In the genomic region with DNA sequence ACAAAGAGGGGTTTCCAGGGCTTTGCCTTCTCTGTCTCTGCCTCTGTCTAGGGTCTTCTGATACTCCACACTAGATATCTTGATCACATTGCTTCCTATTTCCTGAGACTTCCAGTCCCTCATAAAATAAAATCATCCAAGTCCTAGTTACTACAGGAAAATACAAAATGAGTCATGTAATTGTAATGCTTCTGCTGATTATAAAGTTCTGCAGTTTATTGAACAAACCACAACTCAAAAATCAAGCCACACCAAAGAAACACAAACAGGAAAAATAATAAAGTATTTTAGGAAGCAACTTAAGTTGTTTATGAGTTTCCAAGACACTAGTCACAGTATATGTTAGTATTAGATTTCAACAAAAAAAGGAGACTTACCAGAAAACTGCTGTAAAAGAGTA, we compare ENCODE assay signal across 18 cellular contexts.
A peak's percentile ranks its signal among the peaks of the same experiment; 100 is the strongest.
DNase-seq lines count a peak whose midpoint lies in the region; ATAC-seq, FAIRE-seq and TF ChIP-seq lines count a peak whose summit lies in the region.
"Had no signal": no experiment of that assay in that cellular context is flagged by ENCODE, and none has a peak within 500 bp of the region (broad histone marks: within the 10 kb centered on the region; RNA-seq: fewer than 3 reads in every experiment).

No MANE protein-coding gene starts in this region.

- H3K27me3 ChIP-seq in RWPE2 (ENCODE audit: insufficient read depth, poor library complexity, severe bottlenecking) (no peaks in the 10 kb centered on the region), mesenchymal stem cell (ENCODE audit: control insufficient read depth in 1 of 2, insufficient read depth in 1 of 2, low read length in 2 of 2) (no peaks in the 10 kb centered on the region)

- H3K79me1 ChIP-seq in mesenchymal stem cell (replicated peaks; ENCODE audit: low read length, poor library complexity, severe bottlenecking): no peaks in the 10 kb centered on the region

- no peak overlapping the region for H3K4me3 ChIP-seq in RWPE2 (ENCODE audit: severe bottlenecking)
- no peak overlapping the region for H3K4me3 ChIP-seq in mesenchymal stem cell (ENCODE audit: insufficient read depth in 1 of 2, low read depth in 1 of 2, low read length in 2 of 2)
- H3K4me3 ChIP-seq: GM23338 had no signal

- no peak overlapping the region for H4K8ac ChIP-seq in mesenchymal stem cell (ENCODE audit: low read length)

- H3K9ac ChIP-seq in mesenchymal stem cell (ENCODE audit: low read length): no peak overlapping the region

- no peak for TF ChIP-seq CTCF in RWPE2 (IDR thresholded peaks at IDR 0.05; ENCODE audit: poor library complexity, severe bottlenecking)

- H3K18ac ChIP-seq in mesenchymal stem cell (ENCODE audit: low read depth in 1 of 2, low read length in 2 of 2): no peak overlapping the region

- H2BK15ac ChIP-seq in mesenchymal stem cell (ENCODE audit: low read depth, poor library complexity, severe bottlenecking): no peak overlapping the region

- peak; percentile 79 for FAIRE-seq in endometrium (lab: Jason Lieb, UNC)
- FAIRE-seq: A204.1 had no signal

- no peak overlapping the region for H4K91ac ChIP-seq in mesenchymal stem cell (ENCODE audit: low read length)

- no peaks in the 10 kb centered on the region for H3K36me3 ChIP-seq in RWPE2 (ENCODE audit: low read depth)
- no peaks in the 10 kb centered on the region for H3K36me3 ChIP-seq in mesenchymal stem cell (ENCODE audit: control insufficient read depth in 1 of 2, insufficient read depth in 2 of 2, low read depth in 1 of 2, low read length in 2 of 2)

- H3K4ac ChIP-seq in mesenchymal stem cell (ENCODE audit: low read depth in 1 of 2, low read length in 2 of 2): no peak overlapping the region

- peaks cover 12% of the 10 kb centered on the region for H3K4me1 ChIP-seq in RWPE2 (ENCODE audit: insufficient read depth, poor library complexity, severe bottlenecking)
- H3K4me1 ChIP-seq in mesenchymal stem cell (ENCODE audit: control insufficient read depth, insufficient read depth, low read depth, low read length): no peaks in the 10 kb centered on the region
- H3K4me1 ChIP-seq: Caco-2 had no signal

- H3K27ac ChIP-seq in RWPE2 (ENCODE audit: poor library complexity, severe bottlenecking) (peak overlapping the region; percentile 46), mesenchymal stem cell (ENCODE audit: low read length, poor library complexity, severe bottlenecking) (no peak overlapping the region)

- no peak overlapping the region for H2BK120ac ChIP-seq in mesenchymal stem cell (ENCODE audit: low read depth, low read length)

- H3K9me3 ChIP-seq in RWPE2 (ENCODE audit: severe bottlenecking): peaks cover 5% of the 10 kb centered on the region
- peaks cover 49% of the 10 kb centered on the region for H3K9me3 ChIP-seq in mesenchymal stem cell (ENCODE audit: control insufficient read depth, low read length)
- H3K9me3 ChIP-seq: Caco-2 had no signal

- no peak overlapping the region for H3K23ac ChIP-seq in mesenchymal stem cell (ENCODE audit: low read length in 2 of 2)

- no peak overlapping the region for H2BK5ac ChIP-seq in mesenchymal stem cell (ENCODE audit: low read depth, low read length, poor library complexity, severe bottlenecking)

- H2BK12ac ChIP-seq in mesenchymal stem cell (ENCODE audit: low read length in 2 of 2): no peak overlapping the region

- peak; percentile 50; the same call in 2 of the 3 replicates for ATAC-seq in RWPE2 (ENCODE audit: low read depth)
- no peak for ATAC-seq in GM21619 (IDR thresholded peaks at IDR 0.05; ENCODE audit: unreplicated experiment)
- no peak for ATAC-seq in GM19328 (IDR thresholded peaks at IDR 0.05; ENCODE audit: unreplicated experiment)
- ATAC-seq: GM23338 had no signal

- DNase-seq in ELR (ENCODE audit: low read depth) (peak; percentile 50), RWPE2 (ENCODE audit: low spot score) (no peak), mesenchymal stem cell (peak; percentile 65), NCI-H146 treated with DMSO at 0.1 percent for 48 hours (lab: John Stamatoyannopoulos, UW; ENCODE audit: unreplicated experiment) (no peak)
- DNase-seq: Caco-2; CD4-positive, alpha-beta T cell; GF-D8; KBM-7; MV-4-11; NCI-H187; NCI-H2107; NCI-H510A; NCI-H774 had no signal

- no peak overlapping the region for H3K14ac ChIP-seq in mesenchymal stem cell (ENCODE audit: low read length in 2 of 2)

- no peak overlapping the region for H2AFZ ChIP-seq in mesenchymal stem cell (ENCODE audit: low read depth, low read length)
- H2AFZ ChIP-seq: GM23338 had no signal

- H3K4me2 ChIP-seq in mesenchymal stem cell (ENCODE audit: low read length, poor library complexity, severe bottlenecking): no peak overlapping the region
- H3K4me2 ChIP-seq: GM23338 had no signal

- H2AK5ac ChIP-seq in mesenchymal stem cell (ENCODE audit: low read length, severe bottlenecking): no peak overlapping the region

Comparison
In these comparisons a context has a peak if more than half of its experiments do, and no peak if none do; other contexts are left out.
1. DNase-seq: peak in ELR (single experiment) and mesenchymal stem cell (single experiment); none in RWPE2 (single experiment) and NCI-H146 treated with DMSO at 0.1 percent for 48 hours (single experiment).